1 cellular context compared by ENCODE assay signal in the genomic region with DNA sequence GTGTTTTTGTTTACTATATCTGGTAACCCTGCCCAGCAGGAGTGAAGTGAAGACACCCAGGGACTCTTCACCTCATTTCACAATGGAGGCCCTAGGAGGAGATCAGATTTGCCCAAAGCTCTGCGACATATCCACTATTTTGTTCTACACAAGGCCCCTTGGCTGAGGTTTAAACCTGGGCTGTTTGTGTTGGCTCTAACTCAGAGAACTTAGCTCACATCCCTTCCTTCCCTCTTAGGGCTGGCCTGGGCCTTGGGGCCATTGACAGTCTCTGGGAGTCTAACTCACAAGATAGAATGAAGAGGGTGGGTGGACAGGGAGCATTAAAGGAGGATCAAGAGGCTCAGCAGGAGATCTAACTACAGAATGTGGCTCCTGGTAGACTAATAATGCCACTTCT.
A peak's percentile ranks its signal among the peaks of the same experiment; 100 is the strongest.
TF ChIP-seq lines count a peak whose summit lies in the region.

No MANE protein-coding gene starts in this region.

TF ChIP-seq in HEK293, 187 proteins besides CTCF, POLR2A, EP300 and RAD21:
- TF ChIP-seq ZNF335 (tag by site-specific recombination; conservative IDR thresholded peaks at IDR 0.05) (peak; percentile 15), ZNF610 (tag by site-specific recombination; IDR thresholded peaks at IDR 0.05; ENCODE audit: borderline replicate concordance) (no peak), GLIS1 (tag by site-specific recombination; IDR thresholded peaks at IDR 0.05) (peak; percentile 45; the same call in 1 of the 2 replicates), ZNF10 (tag by site-specific recombination; IDR thresholded peaks at IDR 0.05) (no peak)
